1 cellular context compared by ENCODE assay signal in genomic region chr12:47079365-47079893, GRCh38.
TF ChIP-seq lines count a peak whose summit lies in the region.

Gene PCED1B, plus strand, starts transcription at chr12:47079621. Its CDS starts 155,443 bp downstream, at chr12:47235064.

TF ChIP-seq in A549, 52 proteins besides CTCF, POLR2A, EP300 and RAD21 (continued from another document):
- no peak for TF ChIP-seq HOXA7 (CRISPR knock-in tag; IDR thresholded peaks at IDR 0.05)
- TF ChIP-seq KDM5A (IDR thresholded peaks at IDR 0.05) = peak; percentile 8; the same call in 1 of the 2 replicates
- no peak for TF ChIP-seq CBX8 (IDR thresholded peaks at IDR 0.05)
- TF ChIP-seq BHLHE40 (IDR thresholded peaks at IDR 0.05; ENCODE audit: low read depth, low read length) = no peak
- TF ChIP-seq FOXS1 (CRISPR knock-in tag; IDR thresholded peaks at IDR 0.05) = no peak
- TF ChIP-seq RFX5 (IDR thresholded peaks at IDR 0.05) = no peak
- no peak for TF ChIP-seq SREBF2 (IDR thresholded peaks at IDR 0.05)
- 0 out of 3 replicates have a peak, but pooled peaks have one; percentile 16 for TF ChIP-seq BCL3 (IDR thresholded peaks at IDR 0.05)
- peak in 1 of 2 experiments; percentile 61; a peak in 3 of 5 replicates for TF ChIP-seq JUN (IDR thresholded peaks at IDR 0.05)
- no peak for TF ChIP-seq MAFK (IDR thresholded peaks at IDR 0.05; ENCODE audit: partially characterized antibody)
- no peak for TF ChIP-seq USF2 (IDR thresholded peaks at IDR 0.05)
- TF ChIP-seq CHD4 (IDR thresholded peaks at IDR 0.05; ENCODE audit: borderline replicate concordance) = no peak
